In genomic region chr21:42724226-42724920, GRCh38 we compare ENCODE assay signal across 9 cellular contexts.
DNase-seq lines count a peak whose midpoint lies in the region; ATAC-seq, FAIRE-seq and TF ChIP-seq lines count a peak whose summit lies in the region.
"Had no signal": no experiment of that assay in that cellular context is flagged by ENCODE, and none has a peak within 500 bp of the region (broad histone marks: within the 10 kb centered on the region; RNA-seq: fewer than 3 reads in every experiment).

No MANE protein-coding gene starts in this region.

- peak overlapping the region; percentile 23 for H3K27ac Mint-ChIP-seq in progenitor cell of endocrine pancreas
- H3K27ac Mint-ChIP-seq in CD4-positive, alpha-beta T cell, result no peak overlapping the region

- intact Hi-C loops in CD4-positive, alpha-beta T cell (cut with DNase I, micrococcal nuclease), result no loop called here

- DNase-seq in Caki2 (ENCODE audit: low read depth) (peak; percentile 99), RCC 7860 (ENCODE audit: low spot score) (peak; percentile 93), fibroblast of pulmonary artery (ENCODE audit: low read depth) (peak; percentile 91), progenitor cell of endocrine pancreas (ENCODE audit: low spot score, unreplicated experiment) (no peak), NAMALWA (ENCODE audit: low spot score) (no peak)
- DNase-seq in CD4-positive, alpha-beta T cell, result no peak
- DNase-seq in stimulated activated CD4-positive, alpha-beta T cell treated with anti-CD3 and anti-CD28 coated beads, Interleukin-15, amount 100 ng/mL, for 24 hours, result no peak
- DNase-seq: NCI-H446 treated with DMSO at 0.1 percent for 48 hours had no signal

- CTCF ChIA-PET in CD4-positive, alpha-beta T cell (lab: Charles Lee), result no interaction called here

- no peaks in the 10 kb centered on the region for H3K27me3 ChIP-seq in CD4-positive, alpha-beta T cell (ENCODE audit: control insufficient read depth, insufficient read depth, low read length)

- peaks cover 19% of the 10 kb centered on the region for H3K4me1 Mint-ChIP-seq in progenitor cell of endocrine pancreas (ENCODE audit: low read depth)
- peaks cover 13% of the 10 kb centered on the region for H3K4me1 Mint-ChIP-seq in CD4-positive, alpha-beta T cell (ENCODE audit: low read depth)

- no peaks in the 10 kb centered on the region for H3K9me3 ChIP-seq in CD4-positive, alpha-beta T cell (ENCODE audit: control insufficient read depth, low read length)

- H3K27me3 Mint-ChIP-seq in progenitor cell of endocrine pancreas, result no peaks in the 10 kb centered on the region
- no peaks in the 10 kb centered on the region for H3K27me3 Mint-ChIP-seq in CD4-positive, alpha-beta T cell

- ATAC-seq in CD4-positive, alpha-beta T cell (ENCODE audit: poor library complexity), result no peak
- no peak for ATAC-seq in HG03108 (IDR thresholded peaks at IDR 0.05; ENCODE audit: unreplicated experiment)

- peaks cover 5% of the 10 kb centered on the region for H3K9me3 Mint-ChIP-seq in progenitor cell of endocrine pancreas (ENCODE audit: low read depth)
- peaks cover 1% of the 10 kb centered on the region for H3K9me3 Mint-ChIP-seq in CD4-positive, alpha-beta T cell

- no peak for TF ChIP-seq CTCF in fibroblast of pulmonary artery (IDR thresholded peaks at IDR 0.05; ENCODE audit: low read length, missing control alignments)
- TF ChIP-seq CTCF in progenitor cell of endocrine pancreas (IDR thresholded peaks at IDR 0.05; ENCODE audit: unreplicated experiment), result no peak
- TF ChIP-seq CTCF in CD4-positive, alpha-beta T cell (IDR thresholded peaks at IDR 0.05), result no peak

- H3K4me3 ChIP-seq in fibroblast of pulmonary artery (replicated peaks; ENCODE audit: low read depth, low read length), result no peak overlapping the region

- in situ Hi-C loops in Caki2 (cut with HindIII; ENCODE audit: low pct_unique_long_range_greater_than_20kb, low sequenced_read_pairs), result no loop called here

- POLR2A ChIA-PET in CD4-positive, alpha-beta T cell (lab: Charles Lee), result no interaction called here

- peaks cover 34% of the 10 kb centered on the region for H3K36me3 Mint-ChIP-seq in progenitor cell of endocrine pancreas (ENCODE audit: insufficient read depth)
- peaks cover 9% of the 10 kb centered on the region for H3K36me3 Mint-ChIP-seq in CD4-positive, alpha-beta T cell (ENCODE audit: low read depth)

- H3K27ac ChIP-seq in CD4-positive, alpha-beta T cell (ENCODE audit: low read depth, low read length), result no peak overlapping the region

- peak; percentile 90 for FAIRE-seq in RCC 7860 (lab: Jason Lieb, UNC)

- no peak overlapping the region for H3K4me3 Mint-ChIP-seq in progenitor cell of endocrine pancreas (ENCODE audit: low read depth)
- no peak overlapping the region for H3K4me3 Mint-ChIP-seq in CD4-positive, alpha-beta T cell

Comparison
In these comparisons a context has a peak if more than half of its experiments do, and no peak if none do; other contexts are left out.
1. DNase-seq: peak in Caki2 (single experiment), RCC 7860 (single experiment) and fibroblast of pulmonary artery (single experiment); none in progenitor cell of endocrine pancreas (single experiment), CD4-positive, alpha-beta T cell (0 of 10), NAMALWA (single experiment) and stimulated activated CD4-positive, alpha-beta T cell treated with anti-CD3 and anti-CD28 coated beads, Interleukin-15, amount 100 ng/mL, for 24 hours (single experiment).